1 cellular context compared by ENCODE assay signal in genomic region chr7:46153951-46154787, GRCh38.
TF ChIP-seq lines count a peak whose summit lies in the region.

No MANE protein-coding gene starts in this region.

TF ChIP-seq in HepG2, 621 proteins besides CTCF, POLR2A, EP300 and RAD21 (continued from another document and continues in another):
- no peak for TF ChIP-seq ZNF281 (CRISPR knock-in tag; IDR thresholded peaks at IDR 0.05; ENCODE audit: borderline replicate concordance)
- TF ChIP-seq ZNF441 (CRISPR knock-in tag; IDR thresholded peaks at IDR 0.05; ENCODE audit: borderline replicate concordance): no peak
- TF ChIP-seq KLF6 (CRISPR knock-in tag; IDR thresholded peaks at IDR 0.05): no peak
- no peak for TF ChIP-seq HNRNPK (IDR thresholded peaks at IDR 0.05; ENCODE audit: low read depth, low read length, poor library complexity, severe bottlenecking)
- no peak for TF ChIP-seq HNRNPUL1 (IDR thresholded peaks at IDR 0.05; ENCODE audit: low read depth, low read length)
- no peak for TF ChIP-seq REL (CRISPR knock-in tag; conservative IDR thresholded peaks at IDR 0.05)
- TF ChIP-seq KMT2A (CRISPR knock-in tag; IDR thresholded peaks at IDR 0.05): no peak
- no peak for TF ChIP-seq SYNCRIP (IDR thresholded peaks at IDR 0.05; ENCODE audit: insufficient read depth, low read depth, low read length)
- no peak for TF ChIP-seq ZNF136 (CRISPR knock-in tag; IDR thresholded peaks at IDR 0.05; ENCODE audit: low read depth)
- TF ChIP-seq ZNF530 (CRISPR knock-in tag; IDR thresholded peaks at IDR 0.05; ENCODE audit: low read depth): no peak
- peak; percentile 84 for TF ChIP-seq GATAD2A (CRISPR knock-in tag; IDR thresholded peaks at IDR 0.05)
- TF ChIP-seq ZUFSP (CRISPR knock-in tag; IDR thresholded peaks at IDR 0.05; ENCODE audit: borderline replicate concordance): no peak
- peak; percentile 98 for TF ChIP-seq HNF4A (CRISPR knock-in tag; IDR thresholded peaks at IDR 0.05)
- no peak for TF ChIP-seq CBX5 (CRISPR knock-in tag; IDR thresholded peaks at IDR 0.05; ENCODE audit: borderline replicate concordance)
- no peak for TF ChIP-seq ZNF558 (CRISPR knock-in tag; IDR thresholded peaks at IDR 0.05; ENCODE audit: borderline replicate concordance)
- TF ChIP-seq RBM39 (IDR thresholded peaks at IDR 0.05; ENCODE audit: low read depth, low read length, poor library complexity, severe bottlenecking): no peak
- TF ChIP-seq RERE (CRISPR knock-in tag; IDR thresholded peaks at IDR 0.05; ENCODE audit: low read depth): 0 out of 2 replicates have a peak, but pooled peaks have one; percentile 20
- no peak for TF ChIP-seq USF2 (IDR thresholded peaks at IDR 0.05; ENCODE audit: low read depth, low read length)
- no peak for TF ChIP-seq USF2 (CRISPR knock-in tag; IDR thresholded peaks at IDR 0.05; ENCODE audit: borderline replicate concordance)
- no peak for TF ChIP-seq ZFP41 (CRISPR knock-in tag; IDR thresholded peaks at IDR 0.05; ENCODE audit: borderline replicate concordance)
- TF ChIP-seq KAT7 (CRISPR knock-in tag; IDR thresholded peaks at IDR 0.05; ENCODE audit: borderline replicate concordance): no peak
- TF ChIP-seq POLR2AphosphoS2 (IDR thresholded peaks at IDR 0.05; ENCODE audit: low read depth, low read length): no peak
- TF ChIP-seq ZNF543 (CRISPR knock-in tag; IDR thresholded peaks at IDR 0.05): no peak
- no peak for TF ChIP-seq AHR (CRISPR knock-in tag; IDR thresholded peaks at IDR 0.05)
- TF ChIP-seq ZNF512 (CRISPR knock-in tag; IDR thresholded peaks at IDR 0.05): no peak
- TF ChIP-seq KLF16 (CRISPR knock-in tag; IDR thresholded peaks at IDR 0.05): peak in 1 of 2 experiments; percentile 64; a peak in 1 of 4 replicates
- TF ChIP-seq ZNF597 (CRISPR knock-in tag; IDR thresholded peaks at IDR 0.05): no peak
- no peak for TF ChIP-seq ZNF235 (CRISPR knock-in tag; IDR thresholded peaks at IDR 0.05; ENCODE audit: borderline replicate concordance)
- 0 out of 2 replicates have a peak, but pooled peaks have one; percentile 31 for TF ChIP-seq IKZF5 (CRISPR knock-in tag; IDR thresholded peaks at IDR 0.05)
- no peak for TF ChIP-seq ZNF574 (CRISPR knock-in tag; IDR thresholded peaks at IDR 0.05)
- no peak for TF ChIP-seq MED13 (CRISPR knock-in tag; IDR thresholded peaks at IDR 0.05)
- no peak for TF ChIP-seq AKAP8 (CRISPR knock-in tag; IDR thresholded peaks at IDR 0.05)
- TF ChIP-seq DNMT3B (CRISPR knock-in tag; conservative IDR thresholded peaks at IDR 0.05): no peak
- TF ChIP-seq ZNF326 (CRISPR knock-in tag; IDR thresholded peaks at IDR 0.05; ENCODE audit: borderline replicate concordance): no peak
- TF ChIP-seq CCAR2 (optimal IDR thresholded peaks at IDR 0.05; ENCODE audit: low read depth, low read length): no peak
- no peak for TF ChIP-seq ZNF343 (CRISPR knock-in tag; IDR thresholded peaks at IDR 0.05)
- no peak for TF ChIP-seq SNAPC5 (CRISPR knock-in tag; IDR thresholded peaks at IDR 0.05; ENCODE audit: borderline replicate concordance)
- no peak for TF ChIP-seq MAFG (CRISPR knock-in tag; IDR thresholded peaks at IDR 0.05)
- no peak for TF ChIP-seq ELF1 (CRISPR knock-in tag; IDR thresholded peaks at IDR 0.05)
- TF ChIP-seq CREM (IDR thresholded peaks at IDR 0.05): peak; percentile 59
- no peak for TF ChIP-seq CREM (CRISPR knock-in tag; IDR thresholded peaks at IDR 0.05)
- TF ChIP-seq PPARG (CRISPR knock-in tag; conservative IDR thresholded peaks at IDR 0.05): peak; percentile 98
- no peak for TF ChIP-seq NFRKB (IDR thresholded peaks at IDR 0.05)
- TF ChIP-seq ZNF275 (CRISPR knock-in tag; IDR thresholded peaks at IDR 0.05; ENCODE audit: borderline replicate concordance): no peak
